Comparison of ENCODE assay signal across 8 cellular contexts in the genomic region with DNA sequence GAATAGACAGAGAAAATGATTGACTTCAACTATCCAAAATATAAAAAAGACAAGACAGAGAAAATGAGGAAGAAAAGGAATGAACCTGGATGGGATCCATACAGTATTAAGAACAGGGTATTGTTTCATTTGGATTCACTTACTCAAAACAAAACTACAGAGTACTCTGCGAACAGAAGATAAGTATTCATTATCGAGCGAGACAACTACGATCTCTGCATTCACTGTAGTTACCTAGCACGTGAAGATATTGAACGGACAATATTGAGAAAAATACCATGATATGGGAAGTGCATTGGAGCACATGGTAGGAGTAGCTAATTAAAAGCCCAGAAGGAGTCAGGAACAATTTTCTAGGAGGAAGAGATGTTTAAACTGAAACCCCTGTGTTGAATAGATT. TPM values are rescaled to one million over a fixed set of nuclear protein-coding genes. Genes with fewer than 3 reads are reported as not detected.
DNase-seq lines count a peak whose midpoint lies in the region; ATAC-seq and TF ChIP-seq lines count a peak whose summit lies in the region.

No MANE protein-coding gene starts in this region.

- H3K4me1 Mint-ChIP-seq in activated CD4-positive, alpha-beta T cell treated with anti-CD3 and anti-CD28 coated beads, Interleukin-2, amount 10 ng/mL, durations not matched to agents 24 days and 14 days: peaks cover 45% of the 10 kb centered on the region
- peaks cover 58% of the 10 kb centered on the region for H3K4me1 Mint-ChIP-seq in activated CD4-positive, alpha-beta memory T cell treated with anti-CD3 and anti-CD28 coated beads for 36 hours (ENCODE audit: low read depth)
- peaks cover 47% of the 10 kb centered on the region in 2 donors for H3K4me1 Mint-ChIP-seq in immature natural killer cell

- H3K9me3 Mint-ChIP-seq in activated CD4-positive, alpha-beta T cell treated with anti-CD3 and anti-CD28 coated beads, Interleukin-2, amount 10 ng/mL, durations not matched to agents 24 days and 14 days: no peaks in the 10 kb centered on the region
- H3K9me3 Mint-ChIP-seq in activated CD4-positive, alpha-beta memory T cell treated with anti-CD3 and anti-CD28 coated beads for 36 hours: no peaks in the 10 kb centered on the region
- H3K9me3 Mint-ChIP-seq in immature natural killer cell: no peaks in the 10 kb centered on the region

- peaks cover 9% of the 10 kb centered on the region for H3K36me3 Mint-ChIP-seq in activated CD4-positive, alpha-beta T cell treated with anti-CD3 and anti-CD28 coated beads, Interleukin-2, amount 10 ng/mL, durations not matched to agents 24 days and 14 days (ENCODE audit: low read depth)
- peaks cover 1% of the 10 kb centered on the region for H3K36me3 Mint-ChIP-seq in activated CD4-positive, alpha-beta memory T cell treated with anti-CD3 and anti-CD28 coated beads for 36 hours
- H3K36me3 Mint-ChIP-seq in immature natural killer cell: no peaks in the 10 kb centered on the region

- CTCF ChIA-PET in activated CD4-positive, alpha-beta memory T cell treated with anti-CD3 and anti-CD28 coated beads for 36 hours (lab: Charles Lee): interaction anchor here (0.6 to 3.3 kb wide), 9 partner anchors 10 to 268 kb away, joined by 3 to 33 read pairs (median 5); no protein-coding TSS in a partner anchor

- peak overlapping the region; percentile 85 for H3K4me3 ChIP-seq in suprapubic skin

- DNase-seq in activated CD4-positive, alpha-beta T cell treated with anti-CD3 and anti-CD28 coated beads, Interleukin-2, amount 10 ng/mL, durations not matched to agents 24 days and 14 days: no peak
- no peak for DNase-seq in activated CD4-positive, alpha-beta T cell treated with anti-CD3 and anti-CD28 coated beads, Interleukin-2, amount 50 U/mL, for 1 hour
- no peak for DNase-seq in activated CD4-positive, alpha-beta memory T cell treated with anti-CD3 and anti-CD28 coated beads for 36 hours
- no peak for DNase-seq in immature natural killer cell
- no peak for DNase-seq in suprapubic skin (ENCODE audit: low spot score in 2 of 2)

- POLR2A ChIA-PET in activated CD4-positive, alpha-beta memory T cell treated with anti-CD3 and anti-CD28 coated beads for 36 hours (lab: Charles Lee): interaction anchor here (0.6 to 1.4 kb wide), 5 partner anchors 10 to 230 kb away, joined by 3 to 4 read pairs (median 3); no protein-coding TSS in a partner anchor

- H3K27ac ChIP-seq in suprapubic skin: no peak overlapping the region

- TF ChIP-seq POLR2A in suprapubic skin (IDR thresholded peaks at IDR 0.05): no peak

- intact Hi-C loops in activated CD4-positive, alpha-beta T cell treated with anti-CD3 and anti-CD28 coated beads, Interleukin-2, amount 10 ng/mL, durations not matched to agents 24 days and 14 days (cut with micrococcal nuclease): loop anchor here (2.0 to 5.0 kb wide), 2 partner anchors 193 to 252 kb away; no protein-coding TSS in a partner anchor
- intact Hi-C loops in activated CD4-positive, alpha-beta memory T cell treated with anti-CD3 and anti-CD28 coated beads for 36 hours (cut with micrococcal nuclease): loop anchor here (5.0 to 10.0 kb wide), 3 partner anchors 193 to 268 kb away; no protein-coding TSS in a partner anchor

- peak overlapping the region; percentile 25 for H3K27ac Mint-ChIP-seq in activated CD4-positive, alpha-beta T cell treated with anti-CD3 and anti-CD28 coated beads, Interleukin-2, amount 10 ng/mL, durations not matched to agents 24 days and 14 days
- peak overlapping the region; percentile 93 for H3K27ac Mint-ChIP-seq in activated CD4-positive, alpha-beta memory T cell treated with anti-CD3 and anti-CD28 coated beads for 36 hours
- peak overlapping the region; percentile 73 to 99 (median 98) for H3K27ac Mint-ChIP-seq in immature natural killer cell

- no peak for TF ChIP-seq CTCF in suprapubic skin (IDR thresholded peaks at IDR 0.05)

- H3K36me3 ChIP-seq in suprapubic skin: no peaks in the 10 kb centered on the region

- H3K4me1 ChIP-seq in suprapubic skin: peaks cover 42% of the 10 kb centered on the region

- no peaks in the 10 kb centered on the region for H3K27me3 ChIP-seq in suprapubic skin

- WGBS in suprapubic skin: 68% methylated on average over 6 of the region's 6 CpGs

- no peaks in the 10 kb centered on the region for H3K9me3 ChIP-seq in suprapubic skin

- peak overlapping the region; percentile 90 for H3K4me3 Mint-ChIP-seq in activated CD4-positive, alpha-beta T cell treated with anti-CD3 and anti-CD28 coated beads, Interleukin-2, amount 10 ng/mL, durations not matched to agents 24 days and 14 days
- peak overlapping the region; percentile 89 for H3K4me3 Mint-ChIP-seq in activated CD4-positive, alpha-beta memory T cell treated with anti-CD3 and anti-CD28 coated beads for 36 hours
- H3K4me3 Mint-ChIP-seq in immature natural killer cell: peak overlapping the region; percentile 98 to 99 (median 99)

- no peak for ATAC-seq in GM21737 (IDR thresholded peaks at IDR 0.05; ENCODE audit: unreplicated experiment)
- no peak for ATAC-seq in GM19395 (IDR thresholded peaks at IDR 0.05; ENCODE audit: unreplicated experiment)
- ATAC-seq in GM21528 (IDR thresholded peaks at IDR 0.05; ENCODE audit: low FRiP score, unreplicated experiment): no peak

- TF ChIP-seq EP300 in suprapubic skin (IDR thresholded peaks at IDR 0.05): no peak

- no peaks in the 10 kb centered on the region for H3K27me3 Mint-ChIP-seq in activated CD4-positive, alpha-beta T cell treated with anti-CD3 and anti-CD28 coated beads, Interleukin-2, amount 10 ng/mL, durations not matched to agents 24 days and 14 days
- H3K27me3 Mint-ChIP-seq in activated CD4-positive, alpha-beta memory T cell treated with anti-CD3 and anti-CD28 coated beads for 36 hours: no peaks in the 10 kb centered on the region
- H3K27me3 Mint-ChIP-seq in immature natural killer cell (ENCODE audit: low read depth in 3 of 3): peaks cover 6 to 13% (median 11%) of the 10 kb centered on the region in 3 donors

RNA-seq across cellular contexts. Expression of gene ORC2, which starts 1.0 kb away (rescaled TPM):
- 64.2 and 66.5 TPM in 2 replicates for total RNA-seq in activated CD4-positive, alpha-beta T cell treated with anti-CD3 and anti-CD28 coated beads, Interleukin-2, amount 10 ng/mL, durations not matched to agents 24 days and 14 days
- 10 to 100 TPM; 53.0 to 65.1 TPM for total RNA-seq in activated CD4-positive, alpha-beta memory T cell treated with anti-CD3 and anti-CD28 coated beads for 36 hours
- 10 to 100 TPM in 1 of 3 donors, 1 to 10 TPM in 2; 5.7 to 13.6 (median 9.8) TPM for polyA plus RNA-seq in immature natural killer cell
- total RNA-seq in suprapubic skin: 10 to 100 TPM; 13.3 to 39.7 (median 17.3) TPM

Comparison
In these comparisons a context has a peak if more than half of its experiments do, and no peak if none do; other contexts are left out.
1. H3K27ac Mint-ChIP-seq: peak in every context shown above with its lines; median percentile 98 in immature natural killer cell; 93 in activated CD4-positive, alpha-beta memory T cell treated with anti-CD3 and anti-CD28 coated beads for 36 hours; 25 in activated CD4-positive, alpha-beta T cell treated with anti-CD3 and anti-CD28 coated beads, Interleukin-2, amount 10 ng/mL, durations not matched to agents 24 days and 14 days.